In genomic region chr9:88535226-88535931, GRCh38 we compare ENCODE assay signal across 1 cellular context.
TF ChIP-seq lines count a peak whose summit lies in the region.

No MANE protein-coding gene starts in this region.

TF ChIP-seq in HEK293, 187 proteins besides CTCF, POLR2A, EP300 and RAD21 (continued from another document):
- 0 out of 2 replicates have a peak, but pooled peaks have one; percentile 24 for TF ChIP-seq ZNF2 (tag by site-specific recombination; IDR thresholded peaks at IDR 0.05)
- no peak for TF ChIP-seq ZNF621 (tag by site-specific recombination; IDR thresholded peaks at IDR 0.05)
- TF ChIP-seq ZNF146 (tag by site-specific recombination; IDR thresholded peaks at IDR 0.05) = no peak
- 0 out of 2 replicates have a peak, but pooled peaks have one; percentile 10 for TF ChIP-seq SP7 (tag by site-specific recombination; IDR thresholded peaks at IDR 0.05)
- no peak for TF ChIP-seq ZNF544 (tag by site-specific recombination; IDR thresholded peaks at IDR 0.05)
- 0 out of 2 replicates have a peak, but pooled peaks have one; percentile 14 for TF ChIP-seq ZNF777 (tag by site-specific recombination; IDR thresholded peaks at IDR 0.05; ENCODE audit: borderline replicate concordance)
- no peak for TF ChIP-seq KLF1 (tag by site-specific recombination; IDR thresholded peaks at IDR 0.05)
- TF ChIP-seq ZNF221 (tag by site-specific recombination; IDR thresholded peaks at IDR 0.05; ENCODE audit: borderline replicate concordance) = no peak
- TF ChIP-seq ZNF155 (tag by site-specific recombination; IDR thresholded peaks at IDR 0.05) = no peak
- TF ChIP-seq ZNF121 (tag by site-specific recombination; IDR thresholded peaks at IDR 0.05) = no peak
- no peak for TF ChIP-seq MEIS1 (CRISPR knock-in tag; IDR thresholded peaks at IDR 0.05; ENCODE audit: borderline replicate concordance)
- TF ChIP-seq ZNF76 (tag by site-specific recombination; IDR thresholded peaks at IDR 0.05; ENCODE audit: borderline replicate concordance, low read depth) = no peak
- TF ChIP-seq ZFP69B (tag by site-specific recombination; IDR thresholded peaks at IDR 0.05) = no peak
- TF ChIP-seq SCRT2 (tag by site-specific recombination; IDR thresholded peaks at IDR 0.05) = no peak
- TF ChIP-seq ZNF169 (tag by site-specific recombination; IDR thresholded peaks at IDR 0.05) = no peak
- peak; percentile 75 for TF ChIP-seq ZNF335 (tag by site-specific recombination; conservative IDR thresholded peaks at IDR 0.05)
- TF ChIP-seq, protein P1, sequence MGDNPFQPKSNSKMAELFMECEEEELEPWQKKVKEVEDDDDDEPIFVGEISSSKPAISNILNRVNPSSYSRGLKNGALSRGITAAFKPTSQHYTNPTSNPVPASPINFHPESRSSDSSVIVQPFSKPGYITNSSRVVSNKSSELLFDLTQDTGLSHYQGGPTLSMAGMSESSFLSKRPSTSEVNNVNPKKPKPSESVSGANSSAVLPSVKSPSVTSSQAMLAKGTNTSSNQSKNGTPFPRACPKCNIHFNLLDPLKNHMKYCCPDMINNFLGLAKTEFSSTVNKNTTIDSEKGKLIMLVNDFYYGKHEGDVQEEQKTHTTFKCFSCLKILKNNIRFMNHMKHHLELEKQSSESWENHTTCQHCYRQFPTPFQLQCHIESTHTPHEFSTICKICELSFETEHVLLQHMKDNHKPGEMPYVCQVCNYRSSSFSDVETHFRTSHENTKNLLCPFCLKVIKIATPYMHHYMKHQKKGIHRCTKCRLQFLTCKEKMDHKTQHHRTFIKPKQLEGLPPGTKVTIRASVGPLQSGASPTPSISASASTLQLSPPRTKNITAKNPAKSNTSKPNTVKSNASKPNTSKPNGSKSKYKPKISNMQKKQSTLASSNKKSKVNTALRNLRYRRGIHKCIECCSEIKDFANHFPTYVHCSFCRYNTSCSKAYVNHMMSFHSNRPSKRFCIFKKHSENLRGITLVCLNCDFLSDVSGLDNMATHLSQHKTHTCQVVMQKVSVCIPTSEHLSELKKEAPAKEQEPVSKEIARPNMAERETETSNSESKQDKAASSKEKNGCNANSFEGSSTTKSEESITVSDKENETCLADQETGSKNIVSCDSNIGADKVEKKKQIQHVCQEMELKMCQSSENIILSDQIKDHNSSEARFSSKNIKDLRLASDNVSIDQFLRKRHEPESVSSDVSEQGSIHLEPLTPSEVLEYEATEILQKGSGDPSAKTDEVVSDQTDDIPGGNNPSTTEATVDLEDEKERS (tag by site-specific recombination; IDR thresholded peaks at IDR 0.05) = no peak
- TF ChIP-seq EGR2 (tag by site-specific recombination; IDR thresholded peaks at IDR 0.05; ENCODE audit: low read depth) = peak; percentile 3
- 0 out of 2 replicates have a peak, but pooled peaks have one; percentile 26 for TF ChIP-seq ZNF600 (tag by site-specific recombination; IDR thresholded peaks at IDR 0.05)
- no peak for TF ChIP-seq ZFP37 (tag by site-specific recombination; IDR thresholded peaks at IDR 0.05)
- TF ChIP-seq, protein P2, sequence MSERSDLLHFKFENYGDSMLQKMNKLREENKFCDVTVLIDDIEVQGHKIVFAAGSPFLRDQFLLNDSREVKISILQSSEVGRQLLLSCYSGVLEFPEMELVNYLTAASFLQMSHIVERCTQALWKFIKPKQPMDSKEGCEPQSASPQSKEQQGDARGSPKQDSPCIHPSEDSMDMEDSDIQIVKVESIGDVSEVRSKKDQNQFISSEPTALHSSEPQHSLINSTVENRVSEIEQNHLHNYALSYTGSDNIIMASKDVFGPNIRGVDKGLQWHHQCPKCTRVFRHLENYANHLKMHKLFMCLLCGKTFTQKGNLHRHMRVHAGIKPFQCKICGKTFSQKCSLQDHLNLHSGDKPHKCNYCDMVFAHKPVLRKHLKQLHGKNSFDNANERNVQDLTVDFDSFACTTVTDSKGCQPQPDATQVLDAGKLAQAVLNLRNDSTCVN (tag by site-specific recombination; optimal IDR thresholded peaks at IDR 0.05) = peak; percentile 63
- no peak for TF ChIP-seq ZNF362 (tag by site-specific recombination; IDR thresholded peaks at IDR 0.05)
- 0 out of 2 replicates have a peak, but pooled peaks have one; percentile 30 for TF ChIP-seq ZEB2 (tag by site-specific recombination; IDR thresholded peaks at IDR 0.05)
TF ChIP-seq in HEK293: peak in this region for 11.
